In the genomic region with DNA sequence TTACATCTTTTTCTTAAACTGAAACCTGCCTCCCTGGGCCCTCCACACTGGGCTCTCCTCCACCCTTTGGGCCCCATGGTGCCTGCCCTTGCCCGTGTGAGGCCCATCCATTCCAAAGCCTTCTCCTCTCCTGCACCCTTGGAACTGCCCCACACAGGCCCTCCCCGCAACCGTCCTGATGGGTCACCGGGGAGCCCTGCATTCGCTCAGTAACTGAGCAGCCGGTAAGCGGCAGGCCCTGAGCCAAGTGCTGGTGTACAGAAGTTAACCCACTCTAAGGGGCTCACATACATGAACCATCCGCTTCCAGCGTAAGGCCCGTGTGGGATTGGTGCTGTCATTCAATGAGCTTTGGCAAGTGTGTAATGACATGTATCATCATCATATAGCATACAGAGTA, we compare ENCODE assay signal across 27 cellular contexts. TPM values are rescaled to one million over a fixed set of nuclear protein-coding genes. Genes with fewer than 3 reads are reported as not detected.
"Had no signal": no experiment of that assay in that cellular context is flagged by ENCODE, and none has a peak within 500 bp of the region (broad histone marks: within the 10 kb centered on the region; RNA-seq: fewer than 3 reads in every experiment).

No MANE protein-coding gene starts in this region.

- H3K4me3 Mint-ChIP-seq: activated B cell treated with CpG ODN at 0.5 μM for 24 hours; activated CD4-positive, alpha-beta T cell treated with anti-CD3 and anti-CD28 coated beads for 36 hours; activated naive CD8-positive, alpha-beta T cell treated with anti-CD3 and anti-CD28 coated beads for 36 hours; naive thymus-derived CD4-positive, alpha-beta T cell; T-helper 1 cell treated with Interleukin-12 subunit alpha and Interleukin-12 subunit beta and Interleukin-4 antibody, amounts not matched to agents 30 μg/mL and 1 μg/mL, for 36 hours had no signal

- DNase-seq: activated B cell treated with CpG ODN at 0.5 μM for 24 hours; activated CD4-positive, alpha-beta T cell treated with anti-CD3 and anti-CD28 coated beads for 36 hours; activated CD4-positive, alpha-beta T cell treated with anti-CD3 and anti-CD28 coated beads, Interleukin-2, amount 50 U/mL, for 48 hours; activated naive CD4-positive, alpha-beta T cell treated with Interleukin-2 at 50 U/mL for 16 hours; activated naive CD8-positive, alpha-beta T cell treated with anti-CD3 and anti-CD28 coated beads for 36 hours; activated T-cell treated with anti-CD3 and anti-CD28 coated beads, Interleukin-2, amount 50 U/mL, for 48 hours; amniotic stem cell; esophagus squamous epithelium; gastrocnemius medialis; head of caudate nucleus; left colon; naive thymus-derived CD4-positive, alpha-beta T cell; pancreas; right cardiac atrium; stimulated activated CD4-positive, alpha-beta T cell treated with anti-CD3 and anti-CD28 coated beads, Interleukin-4, amount 100 ng/mL, for 4 hours; stomach; T1000 had no signal

- H3K27ac Mint-ChIP-seq: activated B cell treated with CpG ODN at 0.5 μM for 24 hours; activated CD4-positive, alpha-beta T cell treated with anti-CD3 and anti-CD28 coated beads for 36 hours; activated naive CD8-positive, alpha-beta T cell treated with anti-CD3 and anti-CD28 coated beads for 36 hours; T-helper 1 cell treated with Interleukin-12 subunit alpha and Interleukin-12 subunit beta and Interleukin-4 antibody, amounts not matched to agents 30 μg/mL and 1 μg/mL, for 36 hours had no signal

- H3K27ac ChIP-seq: coronary artery, esophagus squamous epithelium, gastrocnemius medialis, lower lobe of right lung, neutrophil, pancreas, stomach, suprapubic skin, tibial nerve had no signal

- H3K27me3 ChIP-seq: pancreas had no signal

- H3K4me1 Mint-ChIP-seq: activated B cell treated with CpG ODN at 0.5 μM for 24 hours; activated CD4-positive, alpha-beta T cell treated with anti-CD3 and anti-CD28 coated beads for 36 hours; activated naive CD8-positive, alpha-beta T cell treated with anti-CD3 and anti-CD28 coated beads for 36 hours had no signal

- H3K36me3 ChIP-seq: esophagus squamous epithelium, gastrocnemius medialis, lower lobe of right lung, neutrophil, pancreas, stomach, suprapubic skin, tibial nerve had no signal

- H3K9me3 Mint-ChIP-seq: activated B cell treated with CpG ODN at 0.5 μM for 24 hours; activated naive CD8-positive, alpha-beta T cell treated with anti-CD3 and anti-CD28 coated beads for 36 hours; T-helper 1 cell treated with Interleukin-12 subunit alpha and Interleukin-12 subunit beta and Interleukin-4 antibody, amounts not matched to agents 30 μg/mL and 1 μg/mL, for 36 hours had no signal

- H3K4me3 ChIP-seq: coronary artery, esophagus squamous epithelium, gastrocnemius medialis, lower lobe of right lung, pancreas, stomach, suprapubic skin, tibial nerve had no signal

- H3K4me1 ChIP-seq: gastrocnemius medialis, lower lobe of right lung, pancreas, suprapubic skin had no signal

- ATAC-seq: activated CD4-positive, alpha-beta T cell treated with anti-CD3 and anti-CD28 coated beads for 36 hours; gastrocnemius medialis; lower lobe of right lung; naive thymus-derived CD4-positive, alpha-beta T cell; right cardiac atrium had no signal

- H3K9me3 ChIP-seq: esophagus squamous epithelium, gastrocnemius medialis, lower lobe of right lung, neutrophil, pancreas, stomach, suprapubic skin, tibial nerve had no signal

- H3K36me3 Mint-ChIP-seq: activated naive CD8-positive, alpha-beta T cell treated with anti-CD3 and anti-CD28 coated beads for 36 hours; naive thymus-derived CD4-positive, alpha-beta T cell had no signal

RNA-seq across cellular contexts. Expression of a gene that starts 5.4 kb away (rescaled TPM):
- total RNA-seq: activated B cell treated with CpG ODN at 0.5 μM for 24 hours; activated CD8-positive, alpha-beta memory T cell treated with anti-CD3 and anti-CD28 coated beads for 36 hours; activated naive CD8-positive, alpha-beta T cell treated with anti-CD3 and anti-CD28 coated beads for 36 hours; bronchial epithelial cell; naive thymus-derived CD4-positive, alpha-beta T cell; pulmonary artery endothelial cell; tibial nerve had no signal
- polyA plus RNA-seq: naive thymus-derived CD4-positive, alpha-beta T cell had no signal

RNA-seq across cellular contexts. Expression of a gene that starts 23.8 kb away (rescaled TPM):
- total RNA-seq: activated B cell treated with CpG ODN at 0.5 μM for 24 hours; activated CD4-positive, alpha-beta T cell treated with anti-CD3 and anti-CD28 coated beads for 36 hours; activated CD8-positive, alpha-beta memory T cell treated with anti-CD3 and anti-CD28 coated beads for 36 hours; activated naive CD8-positive, alpha-beta T cell treated with anti-CD3 and anti-CD28 coated beads for 36 hours; bronchial epithelial cell; esophagus squamous epithelium; left colon; lower lobe of right lung; naive thymus-derived CD4-positive, alpha-beta T cell; pulmonary artery endothelial cell; right cardiac atrium; stomach; suprapubic skin; tibial nerve had no signal
- polyA plus RNA-seq: naive thymus-derived CD4-positive, alpha-beta T cell; pancreas; stomach had no signal

RNA-seq across cellular contexts. Expression of a gene that starts 24.1 kb away (rescaled TPM):
- total RNA-seq: left colon, mesenteric fat pad, right cardiac atrium, tibial nerve had no signal
- polyA plus RNA-seq: stomach had no signal
